ENCODE assay signal across 19 cellular contexts in genomic region chrY:8566198-8566597, GRCh38.
"Had no signal": no experiment of that assay in that cellular context is flagged by ENCODE, and none has a peak within 500 bp of the region (broad histone marks: within the 10 kb centered on the region; RNA-seq: fewer than 3 reads in every experiment).

No MANE protein-coding gene starts in this region.

- H3K4me1 ChIP-seq: colonic mucosa, foreskin keratinocyte, gastroesophageal sphincter, heart right ventricle, left lung, lower lobe of right lung had no signal

- ATAC-seq: effector memory CD8-positive, alpha-beta T cell; esophagus mucosa; foreskin keratinocyte; gastroesophageal sphincter; heart right ventricle; left colon; left lung; lower lobe of right lung; mucosa of descending colon had no signal

- H3K27me3 ChIP-seq: colonic mucosa, foreskin keratinocyte, gastroesophageal sphincter, heart right ventricle, left lung had no signal

- H3K36me3 ChIP-seq: colonic mucosa, gastroesophageal sphincter, heart right ventricle, left lung, lower lobe of right lung had no signal

- H3K27ac ChIP-seq: colonic mucosa, epithelial cell of prostate, foreskin keratinocyte, gastroesophageal sphincter, heart right ventricle, left lung, lower lobe of right lung had no signal

- H3K9me3 ChIP-seq: colonic mucosa, gastroesophageal sphincter, heart right ventricle, left lung, lower lobe of right lung, mucosa of descending colon had no signal

- DNase-seq: colonic mucosa; cortex of kidney; effector CD8-positive, alpha-beta T cell; effector memory CD8-positive, alpha-beta T cell; endodermal cell; erythroblast; foreskin keratinocyte; glutamatergic neuron; heart right ventricle; hippocampal formation; left colon; left lung; left ventricle myocardium superior; lower lobe of right lung; mesenchymal stem cell; mucosa of descending colon had no signal

- H3K4me3 ChIP-seq: colonic mucosa, gastroesophageal sphincter, heart right ventricle, left lung, lower lobe of right lung, mucosa of descending colon had no signal
